ENCODE assay signal across 12 cellular contexts in genomic region chr1:1176063-1176761, GRCh38. TPM values are rescaled to one million over a fixed set of nuclear protein-coding genes. Genes with fewer than 3 reads are reported as not detected.
DNase-seq lines count a peak whose midpoint lies in the region; FAIRE-seq and TF ChIP-seq lines count a peak whose summit lies in the region.
"Not testable (repeated sequence)": the region's sequence is repeated elsewhere in the genome, so short reads cannot be mapped to it uniquely, and the experiment has no call there.
"Had no signal": no experiment of that assay in that cellular context is flagged by ENCODE, and none has a peak within 500 bp of the region (broad histone marks: within the 10 kb centered on the region; RNA-seq: fewer than 3 reads in every experiment).

No MANE protein-coding gene starts in this region.

- not testable (repeated sequence) for H3K4ac ChIP-seq in H1 (replicated peaks; ENCODE audit: insufficient read length, low read depth, low read length); neuronal stem cell (ENCODE audit: low read length)

- not testable (repeated sequence) for TF ChIP-seq RAD21 in SK-N-SH (IDR thresholded peaks at IDR 0.05; ENCODE audit: low read length); H1 (IDR thresholded peaks at IDR 0.05 in 1 of 2, conservative IDR thresholded peaks at IDR 0.05 in 1 of 2; ENCODE audit: low read depth in 2 of 2, low read length in 2 of 2)

- peaks cover 29 to 96% (median 90%) of the 10 kb centered on the region in 10 experiments for H3K4me1 ChIP-seq in BLaER1 treated with 17β-estradiol and CSF1 and Interleukin-3, amounts not matched to agents 10 nM and 100 nM
- not testable (repeated sequence) for H3K4me1 ChIP-seq in SK-N-SH (ENCODE audit: control insufficient read depth in 1 of 2, insufficient read depth in 2 of 2, low read depth in 1 of 2, low read length in 1 of 2)
- peaks cover 4 to 22% (median 18%) of the 10 kb centered on the region in 4 experiments for H3K4me1 ChIP-seq in H1 (replicated peaks in 1 of 4; ENCODE audit: control insufficient read depth in 3 of 4, insufficient read depth in 4 of 4, low read length in 3 of 4)
- H3K4me1 ChIP-seq in neuronal stem cell (ENCODE audit: control insufficient read depth in 2 of 2, insufficient read depth in 1 of 2, low read depth in 1 of 2, low read length in 2 of 2), result peaks cover 10 to 15% of the 10 kb centered on the region in 2 donors

- peak overlapping the region; percentile 90; the same call in 1 of the 2 replicates for H2BK15ac ChIP-seq in H1 (ENCODE audit: low read length)
- peak overlapping the region; percentile 58 for H2BK15ac ChIP-seq in neuronal stem cell (ENCODE audit: low read length)

- peak overlapping the region; percentile 84; the same call in 1 of the 2 replicates for H2BK5ac ChIP-seq in H1 (ENCODE audit: low read depth, low read length)
- H2BK5ac ChIP-seq in neuronal stem cell (ENCODE audit: low read length), result not testable (repeated sequence)

- peak overlapping the region in 8 of 11 experiments; percentile 52 to 97 (median 94); a peak in 15 of 22 replicates for H3K4me2 ChIP-seq in BLaER1 treated with 17β-estradiol and CSF1 and Interleukin-3, amounts not matched to agents 10 nM and 100 nM
- H3K4me2 ChIP-seq in SK-N-SH; neuronal stem cell (ENCODE audit: insufficient read depth, low read length, poor library complexity, severe bottlenecking): not testable (repeated sequence)
- peak overlapping the region; percentile 50 to 51 for H3K4me2 ChIP-seq in H1 (ENCODE audit: insufficient read depth in 1 of 2, low read depth in 2 of 2, low read length in 2 of 2)

- H2BK120ac ChIP-seq in H1 (replicated peaks; ENCODE audit: low read depth, low read length); neuronal stem cell (ENCODE audit: low read depth, low read length): not testable (repeated sequence)

- not testable (repeated sequence) for H3K36me3 ChIP-seq in BLaER1 treated with 17β-estradiol and CSF1 and Interleukin-3, amounts not matched to agents 10 nM and 100 nM; SK-N-SH (replicated peaks in 1 of 2; ENCODE audit: control insufficient read depth in 1 of 2, insufficient read depth in 2 of 2, low read length in 1 of 2); H1 (ENCODE audit: control insufficient read depth in 2 of 4, insufficient read depth in 4 of 4, low read length in 3 of 4); neuronal stem cell (replicated peaks in 1 of 2; ENCODE audit: control insufficient read depth in 2 of 2, insufficient read depth in 2 of 2, low read length in 2 of 2)

- H3K9me2 ChIP-seq in SK-N-SH, result not testable (repeated sequence)

- not testable (repeated sequence) for TF ChIP-seq EP300 in SK-N-SH (IDR thresholded peaks at IDR 0.05; ENCODE audit: borderline replicate concordance in 1 of 2, low read depth in 1 of 2, low read length in 1 of 2); H1 (IDR thresholded peaks at IDR 0.05; ENCODE audit: borderline replicate concordance in 1 of 2, low read depth in 2 of 2, low read length in 2 of 2)

- in situ Hi-C loops in GM13977 (cut with MboI; ENCODE audit: low pct_unique_long_range_greater_than_20kb, low sequenced_read_pairs, unreplicated experiment), result not testable (repeated sequence)

- peak overlapping the region; percentile 71; the same call in 1 of the 2 replicates for H2BK12ac ChIP-seq in H1 (ENCODE audit: low read depth, low read length)
- not testable (repeated sequence) for H2BK12ac ChIP-seq in neuronal stem cell (ENCODE audit: low read length)

- H3K4me3 ChIP-seq in BLaER1 treated with 17β-estradiol and CSF1 and Interleukin-3, amounts not matched to agents 10 nM and 100 nM; SK-N-SH (ENCODE audit: low read depth in 2 of 2, low read length in 1 of 2); H1 (ENCODE audit: extremely low read depth in 1 of 4, insufficient read depth in 2 of 4, low read depth in 3 of 4, low read length in 4 of 4); neuronal stem cell (ENCODE audit: low read length in 2 of 2): not testable (repeated sequence)

- peak overlapping the region; percentile 51 for H4K8ac ChIP-seq in H1 (ENCODE audit: extremely low read depth, insufficient read depth, low read length)
- not testable (repeated sequence) for H4K8ac ChIP-seq in neuronal stem cell (ENCODE audit: low read depth, low read length)

- not testable (repeated sequence) for H3K9me3 ChIP-seq in BLaER1 treated with 17β-estradiol and CSF1 and Interleukin-3, amounts not matched to agents 10 nM and 100 nM (replicated peaks in 1 of 11); SK-N-SH; H1 (ENCODE audit: insufficient read depth in 2 of 2, low read depth in 1 of 2, low read length in 1 of 2); neuronal stem cell (replicated peaks in 1 of 2; ENCODE audit: control insufficient read depth in 2 of 2, insufficient read depth in 1 of 2, low read depth in 1 of 2, low read length in 2 of 2)

- 0 out of 2 replicates have a peak overlapping the region, but pooled peaks have one; percentile 53 for H2AK5ac ChIP-seq in H1 (ENCODE audit: low read depth, low read length)
- H2AK5ac ChIP-seq in neuronal stem cell (ENCODE audit: low read depth, low read length), result not testable (repeated sequence)

- H3K27me3 ChIP-seq in BLaER1 treated with 17β-estradiol and CSF1 and Interleukin-3, amounts not matched to agents 10 nM and 100 nM, result peaks cover 0 to 88% (median 21%) of the 10 kb centered on the region in 11 experiments; a peak in 15 of 22 replicates
- H3K27me3 ChIP-seq in SK-N-SH (ENCODE audit: insufficient read depth), result not testable (repeated sequence)
- H3K27me3 ChIP-seq in H1 (replicated peaks in 1 of 4; ENCODE audit: control insufficient read depth in 3 of 4, extremely low read depth in 1 of 4, insufficient read depth in 3 of 4, low read length in 3 of 4), result peaks cover 0 to 10% (median 6%) of the 10 kb centered on the region in 4 experiments; a peak in 4 of 7 replicates
- peaks cover 0 to 59% (median 10%) of the 10 kb centered on the region in 3 experiments for H3K27me3 ChIP-seq in neuronal stem cell (ENCODE audit: control insufficient read depth in 3 of 3, insufficient read depth in 3 of 3, low read depth in 1 of 3, low read length in 3 of 3)

- not testable (repeated sequence) for FAIRE-seq in H1 (lab: Jason Lieb, UNC)

- not testable (repeated sequence) for H3K23ac ChIP-seq in H1 (ENCODE audit: insufficient read length)
- H3K23ac ChIP-seq in neuronal stem cell (ENCODE audit: low read depth, low read length, poor library complexity), result peak overlapping the region; percentile 65

- H3K56ac ChIP-seq in H1 (replicated peaks; ENCODE audit: insufficient read length, low read depth, low read length), result not testable (repeated sequence)

- not testable (repeated sequence) for H3K14ac ChIP-seq in H1 (ENCODE audit: insufficient read length); neuronal stem cell (ENCODE audit: low read length)

- POLR2A ChIA-PET in SK-N-SH (lab: Yijun Ruan, JAX); H1 (lab: Charles Lee; ENCODE audit: partially characterized antibody): not testable (repeated sequence)

- CTCF ChIA-PET in SK-N-SH (lab: Yijun Ruan, JAX), result not testable (repeated sequence)
- CTCF ChIA-PET in H1 (lab: Charles Lee; ENCODE audit: partially characterized antibody), result interaction anchor here (1.0 kb wide), 2 partner anchors 11 to 40 kb away, joined by 3 read pairs; no protein-coding TSS in a partner anchor

- 0 out of 2 replicates have a peak overlapping the region, but pooled peaks have one; percentile 66 for H2BK20ac ChIP-seq in H1 (ENCODE audit: low read length)

- H4K91ac ChIP-seq in H1 (replicated peaks; ENCODE audit: insufficient read length, low read length); neuronal stem cell (ENCODE audit: low read depth, low read length, poor library complexity): not testable (repeated sequence)

- H3K9ac ChIP-seq in BLaER1 treated with 17β-estradiol and CSF1 and Interleukin-3, amounts not matched to agents 10 nM and 100 nM; SK-N-SH; H1 (replicated peaks in 1 of 4; ENCODE audit: extremely low read depth in 1 of 4, low read depth in 3 of 4, low read length in 3 of 4); neuronal stem cell (ENCODE audit: low read depth, low read length, poor library complexity): not testable (repeated sequence)

- not testable (repeated sequence) for H2AFZ ChIP-seq in SK-N-SH (ENCODE audit: low read depth); H1 (ENCODE audit: low read length); neuronal stem cell (ENCODE audit: low read length)

- TF ChIP-seq POLR2A in H1 (IDR thresholded peaks at IDR 0.05; ENCODE audit: control extremely low read depth in 1 of 2, low read depth in 2 of 2, low read length in 2 of 2), result not testable (repeated sequence)

- peak; percentile 10 for DNase-seq in GM13977 (ENCODE audit: low spot score)
- peak; percentile 38 for DNase-seq in NCI-H1436 (lab: John Stamatoyannopoulos, UW)
- DNase-seq in NCI-H510A (lab: John Stamatoyannopoulos, UW), result peak; percentile 73
- DNase-seq in SK-N-SH, result peak; percentile 40
- peak in 1 of 2 experiments; percentile 68 for DNase-seq in H1 (ENCODE audit: low read depth in 1 of 2, low spot score in 2 of 2)
- DNase-seq in iPS-NIHi7 (ENCODE audit: extremely low spot score), result peak; percentile 56
- not testable (repeated sequence) for DNase-seq in neuronal stem cell (ENCODE audit: low spot score)

- H3K18ac ChIP-seq in H1 (ENCODE audit: extremely low read depth, low read length), result not testable (repeated sequence)
- peak overlapping the region; percentile 71 for H3K18ac ChIP-seq in neuronal stem cell (ENCODE audit: low read length)

- not testable (repeated sequence) for H3K79me1 ChIP-seq in H1 (ENCODE audit: low read depth, low read length); neuronal stem cell (ENCODE audit: low read depth, low read length)

- 6% methylated on average over 11 of the region's 22 CpGs for WGBS in SK-N-SH (ENCODE audit: low lambda C conversion rate)
- 63% methylated on average over 22 of the region's 22 CpGs; no CpG with 5 or more reads in 1 of the 2 experiments for WGBS in H1 (ENCODE audit: extremely low coverage in 1 of 2, insufficient coverage in 1 of 2, insufficient read length in 1 of 2, insufficient replicate concordance in 2 of 2, low coverage in 1 of 2, low lambda C conversion rate in 2 of 2, missing lambda C conversion rate in 1 of 2), 2 experiments
- no CpG with 5 or more reads among the region's 22 CpGs for WGBS in neuronal stem cell (ENCODE audit: extremely low coverage in 2 of 2, insufficient read length in 2 of 2, insufficient replicate concordance in 1 of 2), 2 donors

- peaks cover 0 to 41% (median 15%) of the 10 kb centered on the region in 11 experiments; a peak in 13 of 22 replicates for H4K20me1 ChIP-seq in BLaER1 treated with 17β-estradiol and CSF1 and Interleukin-3, amounts not matched to agents 10 nM and 100 nM
- not testable (repeated sequence) for H4K20me1 ChIP-seq in SK-N-SH (ENCODE audit: insufficient read depth); H1 (replicated peaks in 1 of 2; ENCODE audit: control insufficient read depth in 1 of 2, insufficient read depth in 2 of 2, low read length in 2 of 2)

- H3K23me2 ChIP-seq in H1 (ENCODE audit: low read depth, low read length), result not testable (repeated sequence)

- H3F3A ChIP-seq in SK-N-SH (replicated peaks; ENCODE audit: insufficient read depth), result not testable (repeated sequence)

- H3K27ac ChIP-seq in BLaER1 treated with 17β-estradiol and CSF1 and Interleukin-3, amounts not matched to agents 10 nM and 100 nM; SK-N-SH (ENCODE audit: low read depth in 2 of 2, low read length in 1 of 2); H1 (ENCODE audit: low read depth, low read length); neuronal stem cell (replicated peaks; ENCODE audit: low read length): not testable (repeated sequence)

- not testable (repeated sequence) for H3K79me2 ChIP-seq in SK-N-SH (ENCODE audit: insufficient read depth); H1 (ENCODE audit: control insufficient read depth in 1 of 2, insufficient read depth in 2 of 2, low read length in 2 of 2)

- not testable (repeated sequence) for TF ChIP-seq CTCF in GM13977 (IDR thresholded peaks at IDR 0.05; ENCODE audit: extremely low read depth, insufficient read depth, missing control alignments); SK-N-SH (IDR thresholded peaks at IDR 0.05); H1 (IDR thresholded peaks at IDR 0.05; ENCODE audit: control extremely low read depth in 1 of 3, insufficient read depth in 1 of 3, low read depth in 1 of 3, low read length in 3 of 3)

- H4K5ac ChIP-seq in H1 (ENCODE audit: insufficient read length, low read depth, low read length), result not testable (repeated sequence)

RNA-seq across cellular contexts. Expression of gene TTLL10, which starts 2.5 kb away (rescaled TPM):
- polyA plus RNA-seq in SK-N-SH (2012; rRNA removed) (not detected in 2 replicates), H1 (2011; rRNA removed) (1.1 and 2.0 TPM in 2 replicates)
- not detected in 2 replicates for polyA plus RNA-seq in SK-N-SH (2012; cell fraction: cytosol; rRNA removed)
- not detected in 2 replicates for polyA plus RNA-seq in SK-N-SH (2012; cell fraction: nucleus; rRNA removed)
- total RNA-seq in H1 (2021; fragmentation: NEBNext Ultra II Directional; extraction: Animal tissue kit (Norgen Biotek cat#: 25700)), result 1.6 and 1.7 TPM in 2 replicates
- 1.0 TPM for polyA plus RNA-seq in H1 (2011; cell fraction: cytosol; rRNA removed)
- 3.8 TPM for polyA plus RNA-seq in H1 (2011; cell fraction: nucleus; rRNA removed)
- 0.94 to 4.7 TPM (median 1.1 TPM) in 4 replicates for polyA plus RNA-seq in H1 (2012, experiment 1 of 2)
- polyA plus RNA-seq in H1 (2012, experiment 2 of 2), result 0.24 TPM
- polyA plus RNA-seq in H1 (2013, experiment 1 of 2), result 0.73 TPM
- 0.55 TPM for polyA plus RNA-seq in H1 (2013, experiment 2 of 2)
- 0.51 and 1.3 TPM in 2 replicates for polyA minus RNA-seq in H1 (2011; rRNA and poly(A)+ RNA removed)
- polyA minus RNA-seq in H1 (2011; cell fraction: cytosol; rRNA and poly(A)+ RNA removed), result not detected
- polyA minus RNA-seq in H1 (2011; cell fraction: nucleus; rRNA and poly(A)+ RNA removed), result 1.5 TPM
- 1.3 TPM for polyA plus RNA-seq in neuronal stem cell (2013, experiment 1 of 2)
- polyA plus RNA-seq in neuronal stem cell (2013, experiment 2 of 2), result 1.3 TPM
- total RNA-seq: Daoy, liver, MCF 10A had no signal
- polyA plus RNA-seq: aorta, liver had no signal

RNA-seq across cellular contexts. Expression of gene TNFRSF18, which starts 30.2 kb away (rescaled TPM):
- 0.05 TPM in 1 of 2 replicates, not detected in the other for polyA plus RNA-seq in SK-N-SH (2012; rRNA removed)
- polyA plus RNA-seq in SK-N-SH (2012; cell fraction: cytosol; rRNA removed), result 0.03 and 0.06 TPM in 2 replicates
- polyA plus RNA-seq in SK-N-SH (2012; cell fraction: nucleus; rRNA removed), result 0.41 TPM in 1 of 2 replicates, not detected in the other
- 0.92 and 1.5 TPM in 2 replicates for total RNA-seq in H1 (2021; fragmentation: NEBNext Ultra II Directional; extraction: Animal tissue kit (Norgen Biotek cat#: 25700))
- polyA plus RNA-seq in H1 (2011; rRNA removed), result 2.5 and 2.7 TPM in 2 replicates
- 2.9 TPM for polyA plus RNA-seq in H1 (2011; cell fraction: cytosol; rRNA removed)
- 4.8 TPM for polyA plus RNA-seq in H1 (2011; cell fraction: nucleus; rRNA removed)
- 0.51 to 2.0 TPM (median 1.5 TPM) in 4 replicates for polyA plus RNA-seq in H1 (2012, experiment 1 of 2)
- 1.4 TPM for polyA plus RNA-seq in H1 (2012, experiment 2 of 2)
- polyA plus RNA-seq in H1 (2013, experiment 1 of 2), result 1.4 TPM
- 1.5 TPM for polyA plus RNA-seq in H1 (2013, experiment 2 of 2)
- not detected in 2 replicates for polyA minus RNA-seq in H1 (2011; rRNA and poly(A)+ RNA removed)
- not detected for polyA minus RNA-seq in H1 (2011; cell fraction: cytosol; rRNA and poly(A)+ RNA removed)
- not detected for polyA minus RNA-seq in H1 (2011; cell fraction: nucleus; rRNA and poly(A)+ RNA removed)
- polyA plus RNA-seq in neuronal stem cell (2013, experiment 1 of 2), result 0.21 TPM
- polyA plus RNA-seq in neuronal stem cell (2013, experiment 2 of 2), result 0.36 TPM
- total RNA-seq: MCF 10A had no signal

RNA-seq across cellular contexts. Expression of gene TNFRSF4, which starts 37.7 kb away (rescaled TPM):
- polyA plus RNA-seq in SK-N-SH (2012; rRNA removed), result not detected in 2 replicates
- not detected in 2 replicates for polyA plus RNA-seq in SK-N-SH (2012; cell fraction: cytosol; rRNA removed)
- 0.08 and 0.13 TPM in 2 replicates for polyA plus RNA-seq in SK-N-SH (2012; cell fraction: nucleus; rRNA removed)
- total RNA-seq in H1 (2021; fragmentation: NEBNext Ultra II Directional; extraction: Animal tissue kit (Norgen Biotek cat#: 25700)), result not detected in 2 replicates
- polyA plus RNA-seq in H1 (2011; rRNA removed), result 0.06 TPM in 1 of 2 replicates, not detected in the other
- 0.14 TPM for polyA plus RNA-seq in H1 (2011; cell fraction: cytosol; rRNA removed)
- polyA plus RNA-seq in H1 (2011; cell fraction: nucleus; rRNA removed), result 0.19 TPM
- not detected in 4 replicates for polyA plus RNA-seq in H1 (2012, experiment 1 of 2)
- polyA plus RNA-seq in H1 (2012, experiment 2 of 2), result not detected
- polyA plus RNA-seq in H1 (2013, experiment 1 of 2), result not detected
- polyA plus RNA-seq in H1 (2013, experiment 2 of 2), result 0.07 TPM
- polyA minus RNA-seq in H1 (2011; rRNA and poly(A)+ RNA removed), result not detected in 2 replicates
- polyA minus RNA-seq in H1 (2011; cell fraction: cytosol; rRNA and poly(A)+ RNA removed), result not detected
- polyA minus RNA-seq in H1 (2011; cell fraction: nucleus; rRNA and poly(A)+ RNA removed), result not detected
- polyA plus RNA-seq in neuronal stem cell (2013, experiment 1 of 2), result 0.06 TPM
- polyA plus RNA-seq in neuronal stem cell (2013, experiment 2 of 2), result 0.08 TPM
- total RNA-seq: Daoy, MCF 10A had no signal

RNA-seq across cellular contexts. Expression of gene SDF4, which starts 55.6 kb away (rescaled TPM):
- polyA plus RNA-seq in SK-N-SH (2012; rRNA removed), result 182 and 265 TPM in 2 replicates
- polyA plus RNA-seq in SK-N-SH (2012; cell fraction: cytosol; rRNA removed), result 160 and 235 TPM in 2 replicates
- polyA plus RNA-seq in SK-N-SH (2012; cell fraction: nucleus; rRNA removed), result 199 and 219 TPM in 2 replicates
- 72.2 and 75.6 TPM in 2 replicates for total RNA-seq in H1 (2021; fragmentation: NEBNext Ultra II Directional; extraction: Animal tissue kit (Norgen Biotek cat#: 25700))
- 45.5 and 69.8 TPM in 2 replicates for polyA plus RNA-seq in H1 (2011; rRNA removed)
- polyA plus RNA-seq in H1 (2011; cell fraction: cytosol; rRNA removed), result 62.5 TPM
- polyA plus RNA-seq in H1 (2011; cell fraction: nucleus; rRNA removed), result 89.3 TPM
- 63.1 to 79.8 TPM (median 77.9 TPM) in 4 replicates for polyA plus RNA-seq in H1 (2012, experiment 1 of 2)
- polyA plus RNA-seq in H1 (2012, experiment 2 of 2), result 55.0 TPM
- polyA plus RNA-seq in H1 (2013, experiment 1 of 2), result 110 TPM
- 117 TPM for polyA plus RNA-seq in H1 (2013, experiment 2 of 2)
- polyA minus RNA-seq in H1 (2011; rRNA and poly(A)+ RNA removed), result 13.2 and 16.8 TPM in 2 replicates
- polyA minus RNA-seq in H1 (2011; cell fraction: cytosol; rRNA and poly(A)+ RNA removed), result 32.2 TPM
- polyA minus RNA-seq in H1 (2011; cell fraction: nucleus; rRNA and poly(A)+ RNA removed), result 39.2 TPM
- 62.8 TPM for polyA plus RNA-seq in neuronal stem cell (2013, experiment 1 of 2)
- 64.4 TPM for polyA plus RNA-seq in neuronal stem cell (2013, experiment 2 of 2)

RNA-seq across cellular contexts. Expression of gene B3GALT6, which starts 55.8 kb away (rescaled TPM):
- polyA plus RNA-seq in SK-N-SH (2012; rRNA removed) (32.0 and 38.8 TPM in 2 replicates), H1 (2011; rRNA removed) (20.4 and 23.1 TPM in 2 replicates)
- 28.3 and 34.5 TPM in 2 replicates for polyA plus RNA-seq in SK-N-SH (2012; cell fraction: cytosol; rRNA removed)
- 18.1 and 18.7 TPM in 2 replicates for polyA plus RNA-seq in SK-N-SH (2012; cell fraction: nucleus; rRNA removed)
- 18.2 and 18.4 TPM in 2 replicates for total RNA-seq in H1 (2021; fragmentation: NEBNext Ultra II Directional; extraction: Animal tissue kit (Norgen Biotek cat#: 25700))
- 15.3 TPM for polyA plus RNA-seq in H1 (2011; cell fraction: cytosol; rRNA removed)
- 17.2 TPM for polyA plus RNA-seq in H1 (2011; cell fraction: nucleus; rRNA removed)
- 10.3 to 13.2 TPM (median 12.4 TPM) in 4 replicates for polyA plus RNA-seq in H1 (2012, experiment 1 of 2)
- 14.7 TPM for polyA plus RNA-seq in H1 (2012, experiment 2 of 2)
- 14.0 TPM for polyA plus RNA-seq in H1 (2013, experiment 1 of 2)
- polyA plus RNA-seq in H1 (2013, experiment 2 of 2), result 13.4 TPM
- polyA minus RNA-seq in H1 (2011; rRNA and poly(A)+ RNA removed), result 3.6 and 5.1 TPM in 2 replicates
- 11.4 TPM for polyA minus RNA-seq in H1 (2011; cell fraction: cytosol; rRNA and poly(A)+ RNA removed)
- 18.1 TPM for polyA minus RNA-seq in H1 (2011; cell fraction: nucleus; rRNA and poly(A)+ RNA removed)
- 24.2 TPM for polyA plus RNA-seq in neuronal stem cell (2013, experiment 1 of 2)
- 23.9 TPM for polyA plus RNA-seq in neuronal stem cell (2013, experiment 2 of 2)
